ENCODE assay signal across 21 cellular contexts in genomic region chr1:45994423-45994822, GRCh38.
A peak's percentile ranks its signal among the peaks of the same experiment; 100 is the strongest.
DNase-seq lines count a peak whose midpoint lies in the region; ATAC-seq and TF ChIP-seq lines count a peak whose summit lies in the region.
"Had no signal": no experiment of that assay in that cellular context is flagged by ENCODE, and none has a peak within 500 bp of the region (broad histone marks: within the 10 kb centered on the region; RNA-seq: fewer than 3 reads in every experiment).

No MANE protein-coding gene starts in this region.

- TF ChIP-seq CTCF in WTC11 (IDR thresholded peaks at IDR 0.05) (no peak), gastrocnemius medialis (IDR thresholded peaks at IDR 0.05 in 4 of 5, conservative IDR thresholded peaks at IDR 0.05 in 1 of 5) (no peak), chondrocyte (IDR thresholded peaks at IDR 0.05) (no peak), brain microvascular endothelial cell (IDR thresholded peaks at IDR 0.05; ENCODE audit: low read depth, low read length, missing control alignments) (no peak)

- peak overlapping the region; percentile 77 for H4K8ac ChIP-seq in mesenchymal stem cell (ENCODE audit: low read length)

- no peak overlapping the region for H3K4me2 ChIP-seq in mesenchymal stem cell (ENCODE audit: low read length, poor library complexity, severe bottlenecking)
- H3K4me2 ChIP-seq: BLaER1 had no signal

- H4K91ac ChIP-seq in mesenchymal stem cell (ENCODE audit: low read length) = no peak overlapping the region

- H3K9ac ChIP-seq in mesenchymal stem cell (ENCODE audit: low read length) = no peak overlapping the region
- H3K9ac ChIP-seq: BLaER1 had no signal

- no peak overlapping the region for H3K4me3 ChIP-seq in mesenchymal stem cell (ENCODE audit: insufficient read depth in 1 of 2, low read depth in 1 of 2, low read length in 2 of 2)
- no peak overlapping the region for H3K4me3 ChIP-seq in gastrocnemius medialis
- H3K4me3 ChIP-seq in brain microvascular endothelial cell (ENCODE audit: low read depth, low read length) = no peak overlapping the region
- H3K4me3 ChIP-seq: BLaER1, HAP-1 had no signal

- H3K4me1 Mint-ChIP-seq in WTC11 (peaks cover 10% of the 10 kb centered on the region), chondrocyte (ENCODE audit: low read depth) (no peaks in the 10 kb centered on the region)

- no peak overlapping the region for H2AFZ ChIP-seq in mesenchymal stem cell (ENCODE audit: low read depth, low read length)

- H3K9me3 Mint-ChIP-seq in WTC11 (peaks cover 28% of the 10 kb centered on the region), chondrocyte (ENCODE audit: low read depth) (peaks cover 13% of the 10 kb centered on the region)
- H3K9me3 Mint-ChIP-seq: CD4-positive, CD25-positive, alpha-beta regulatory T cell had no signal

- no peak for TF ChIP-seq POLR2A in gastrocnemius medialis (IDR thresholded peaks at IDR 0.05)

- H3K4ac ChIP-seq in mesenchymal stem cell (ENCODE audit: low read depth in 1 of 2, low read length in 2 of 2) = no peak overlapping the region

- H3K27ac ChIP-seq in mesenchymal stem cell (ENCODE audit: low read length, poor library complexity, severe bottlenecking) (no peak overlapping the region), gastrocnemius medialis (peak overlapping the region; percentile 18 to 69 (median 66)), brain microvascular endothelial cell (no peak overlapping the region)
- H3K27ac ChIP-seq: 22Rv1, BLaER1, C4-2B had no signal

- over 99% methylated on average over 6 of the region's 6 CpGs for WGBS in mesenchymal stem cell

- H3K4me1 ChIP-seq in mesenchymal stem cell (ENCODE audit: control insufficient read depth, insufficient read depth, low read depth, low read length) = no peaks in the 10 kb centered on the region
- peaks cover 10 to 25% of the 10 kb centered on the region in 2 donors for H3K4me1 ChIP-seq in gastrocnemius medialis
- H3K4me1 ChIP-seq: BLaER1, Caco-2, HAP-1 had no signal

- no peak overlapping the region for H2BK120ac ChIP-seq in mesenchymal stem cell (ENCODE audit: low read depth, low read length)

- H3K4me3 Mint-ChIP-seq in WTC11 (no peak overlapping the region), chondrocyte (ENCODE audit: unreplicated experiment) (no peak overlapping the region)
- H3K4me3 Mint-ChIP-seq: B cell; CD4-positive, CD25-positive, alpha-beta regulatory T cell; CD8-positive, alpha-beta T cell had no signal

- DNase-seq in ELF-1 (ENCODE audit: low read depth, low spot score) (peak; percentile 51), WTC11 (ENCODE audit: low spot score) (no peak), mesenchymal stem cell (no peak), gastrocnemius medialis (no peak), D341Med (ENCODE audit: low spot score) (no peak), SHP77 treated with DMSO at 0.1 percent for 48 hours (lab: John Stamatoyannopoulos, UW) (no peak), chondrocyte (ENCODE audit: low spot score) (no peak), brain microvascular endothelial cell (no peak)
- DNase-seq: Caco-2; CD4-positive, CD25-positive, alpha-beta regulatory T cell; CD8-positive, alpha-beta T cell; DMS 273 treated with DMSO at 0.1 percent for 48 hours; DMS79; EL; GF-D8; GOT3 had no signal

- H3K27me3 ChIP-seq in mesenchymal stem cell (ENCODE audit: control insufficient read depth in 1 of 2, insufficient read depth in 1 of 2, low read length in 2 of 2) = no peaks in the 10 kb centered on the region
- no peaks in the 10 kb centered on the region for H3K27me3 ChIP-seq in gastrocnemius medialis
- H3K27me3 ChIP-seq in brain microvascular endothelial cell (replicated peaks) = no peaks in the 10 kb centered on the region
- H3K27me3 ChIP-seq: BLaER1 had no signal

- H3K9me3 ChIP-seq in mesenchymal stem cell (ENCODE audit: control insufficient read depth, low read length) (peaks cover 3% of the 10 kb centered on the region), gastrocnemius medialis (no peaks in the 10 kb centered on the region)
- H3K9me3 ChIP-seq: Caco-2, HAP-1 had no signal

- H3K14ac ChIP-seq in mesenchymal stem cell (ENCODE audit: low read length in 2 of 2) = no peak overlapping the region

- ATAC-seq in WTC11 (peak; percentile 73), gastrocnemius medialis (no peak)
- ATAC-seq: CD8-positive, alpha-beta T cell had no signal

- CTCF ChIA-PET in WTC11 (lab: Charles Lee) = interaction anchor here (0.7 kb wide), 1 partner anchor 100 kb away, joined by 4 read pairs; no protein-coding TSS in a partner anchor

- H3K27ac Mint-ChIP-seq in WTC11 (no peak overlapping the region), chondrocyte (ENCODE audit: unreplicated experiment) (no peak overlapping the region)
- H3K27ac Mint-ChIP-seq: B cell; CD4-positive, CD25-positive, alpha-beta regulatory T cell; CD8-positive, alpha-beta T cell had no signal

- intact Hi-C loops in gastrocnemius medialis (cut with DNase I; ENCODE audit: low total_unique reads) = no loop called here

- H3K79me1 ChIP-seq in mesenchymal stem cell (replicated peaks; ENCODE audit: low read length, poor library complexity, severe bottlenecking) = peaks cover 26% of the 10 kb centered on the region

- in situ Hi-C loops in gastrocnemius medialis (cut with MboI; ENCODE audit: low sequenced_read_pairs in 4 of 4) (no loop called here), brain microvascular endothelial cell (cut with HindIII; ENCODE audit: low pct_ligation_motif_present, low sequenced_read_pairs) (no loop called here)

- POLR2A ChIA-PET in WTC11 (lab: Charles Lee) = no interaction called here

- H3K18ac ChIP-seq in mesenchymal stem cell (ENCODE audit: low read depth in 1 of 2, low read length in 2 of 2) = peak overlapping the region in 1 of 2 experiments; percentile 43

- no peak overlapping the region for H2AK5ac ChIP-seq in mesenchymal stem cell (ENCODE audit: low read length, severe bottlenecking)

- H3K27me3 Mint-ChIP-seq in WTC11 (ENCODE audit: low read depth) = no peaks in the 10 kb centered on the region
- H3K27me3 Mint-ChIP-seq in chondrocyte (ENCODE audit: low read depth) = no peaks in the 10 kb centered on the region
- H3K27me3 Mint-ChIP-seq: B cell; CD4-positive, CD25-positive, alpha-beta regulatory T cell had no signal

- H3K36me3 Mint-ChIP-seq in WTC11 (peaks cover 19% of the 10 kb centered on the region), chondrocyte (ENCODE audit: low read depth) (peaks cover 2% of the 10 kb centered on the region)
- H3K36me3 Mint-ChIP-seq: CD8-positive, alpha-beta T cell had no signal

- H3K36me3 ChIP-seq in mesenchymal stem cell (ENCODE audit: control insufficient read depth in 1 of 2, insufficient read depth in 2 of 2, low read depth in 1 of 2, low read length in 2 of 2) (peaks cover 0 to 3% of the 10 kb centered on the region in 2 experiments), gastrocnemius medialis (peaks cover 0 to 15% of the 10 kb centered on the region in 2 donors), brain microvascular endothelial cell (replicated peaks) (no peaks in the 10 kb centered on the region)
- H3K36me3 ChIP-seq: HAP-1 had no signal

- H2BK5ac ChIP-seq in mesenchymal stem cell (ENCODE audit: low read depth, low read length, poor library complexity, severe bottlenecking) = no peak overlapping the region

- H3K23ac ChIP-seq in mesenchymal stem cell (ENCODE audit: low read length in 2 of 2) = no peak overlapping the region

- peak overlapping the region in 1 of 2 experiments; percentile 21 for H2BK12ac ChIP-seq in mesenchymal stem cell (ENCODE audit: low read length in 2 of 2)

- H2BK15ac ChIP-seq in mesenchymal stem cell (ENCODE audit: low read depth, poor library complexity, severe bottlenecking) = no peak overlapping the region

TF ChIP-seq in WTC11, 78 proteins besides CTCF, POLR2A, EP300 and RAD21 (continues in another document):
- no peak for TF ChIP-seq GRHL2 (CRISPR knock-in tag; IDR thresholded peaks at IDR 0.05; ENCODE audit: insufficient replicate concordance, severe bottlenecking)
- TF ChIP-seq CREB1 (CRISPR knock-in tag; IDR thresholded peaks at IDR 0.05) = no peak
- no peak for TF ChIP-seq NFATC4 (CRISPR knock-in tag; IDR thresholded peaks at IDR 0.05)
- no peak for TF ChIP-seq NR1H2 (CRISPR knock-in tag; IDR thresholded peaks at IDR 0.05)
- TF ChIP-seq ZNF138 (CRISPR knock-in tag; conservative IDR thresholded peaks at IDR 0.05) = no peak
- no peak for TF ChIP-seq AFF4 (CRISPR knock-in tag; IDR thresholded peaks at IDR 0.05; ENCODE audit: borderline replicate concordance)
- TF ChIP-seq FOXP1 (CRISPR knock-in tag; IDR thresholded peaks at IDR 0.05; ENCODE audit: borderline replicate concordance) = no peak
- TF ChIP-seq ZNF423 (CRISPR knock-in tag; IDR thresholded peaks at IDR 0.05) = no peak
- no peak for TF ChIP-seq ZNF263 (CRISPR knock-in tag; IDR thresholded peaks at IDR 0.05; ENCODE audit: low read depth)

Comparison
In these comparisons a context has a peak if more than half of its experiments do, and no peak if none do; other contexts are left out.
1. H3K27ac ChIP-seq: peak in gastrocnemius medialis (4 of 4); none in mesenchymal stem cell (single experiment) and brain microvascular endothelial cell (single experiment).